Comparison of ENCODE assay signal across 16 cellular contexts in the genomic region with DNA sequence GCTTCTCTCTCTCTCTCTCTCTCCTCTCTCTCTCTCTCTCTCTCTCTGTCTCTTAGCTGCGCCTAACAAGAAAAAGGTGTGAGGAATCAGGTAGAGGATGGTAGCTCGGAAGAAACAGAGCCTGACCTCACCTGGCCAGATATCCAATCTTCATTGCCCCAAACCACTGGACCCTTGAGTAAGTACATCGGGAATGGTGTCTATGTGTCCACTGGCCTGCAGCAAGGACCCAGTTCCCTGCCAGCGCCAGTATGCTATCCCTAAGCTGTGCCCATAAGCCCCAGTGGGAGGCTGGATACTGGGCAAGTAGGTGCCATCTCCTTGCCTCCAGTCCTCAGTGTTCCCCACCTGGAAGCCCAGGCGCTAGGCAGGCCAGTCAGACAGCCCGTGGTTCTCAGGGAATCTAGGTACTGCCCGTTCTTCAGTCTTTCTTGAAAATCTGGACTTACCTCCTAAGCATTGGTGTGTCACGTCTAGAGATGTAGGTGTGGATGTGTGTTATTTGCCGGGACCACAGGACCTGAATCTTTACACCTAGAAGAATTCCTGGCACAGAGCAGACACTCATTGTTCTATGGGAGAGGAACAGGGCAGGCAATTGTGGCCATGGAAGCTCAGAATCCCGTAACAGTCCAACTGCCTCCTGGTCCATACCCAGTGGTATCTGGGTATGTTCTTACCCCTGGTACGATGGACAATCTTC. TPM values are rescaled to one million over a fixed set of nuclear protein-coding genes. Genes with fewer than 3 reads are reported as not detected.
"Had no signal": no experiment of that assay in that cellular context is flagged by ENCODE, and none has a peak within 500 bp of the region (broad histone marks: within the 10 kb centered on the region; RNA-seq: fewer than 3 reads in every experiment).

No MANE protein-coding gene starts in this region.

- H3K9me3 Mint-ChIP-seq: activated naive CD4-positive, alpha-beta T cell treated with anti-CD3 and anti-CD28 coated beads for 36 hours; activated T-cell treated with anti-CD3 and anti-CD28 coated beads, Interleukin-2, amount 50 U/mL, for 72 hours; stimulated activated naive CD8-positive, alpha-beta T cell treated with anti-CD3 and anti-CD28 coated beads, Interleukin-15, amount 100 ng/mL, for 72 hours had no signal

- H3K4me3 ChIP-seq: cardiac muscle cell, right lobe of liver, testis had no signal

- H3K27me3 ChIP-seq: testis had no signal

- H3K27ac Mint-ChIP-seq: activated naive CD4-positive, alpha-beta T cell treated with anti-CD3 and anti-CD28 coated beads for 36 hours; activated T-cell treated with anti-CD3 and anti-CD28 coated beads, Interleukin-2, amount 50 U/mL, for 72 hours; stimulated activated naive CD8-positive, alpha-beta T cell treated with anti-CD3 and anti-CD28 coated beads, Interleukin-15, amount 100 ng/mL, for 72 hours had no signal

- H3K27ac ChIP-seq: cardiac muscle cell, neutrophil, right lobe of liver, testis had no signal

- H3K4me3 Mint-ChIP-seq: activated naive CD4-positive, alpha-beta T cell treated with anti-CD3 and anti-CD28 coated beads for 36 hours had no signal

- DNase-seq: activated CD4-positive, alpha-beta T cell treated with anti-CD3 and anti-CD28 coated beads, Interleukin-2, amount 50 U/mL, for 48 hours; activated CD4-positive, CD25-positive, alpha-beta regulatory T cell treated with anti-CD3 and anti-CD28 coated beads, Interleukin-2, amount 50 U/mL, for 72 hours; activated naive CD4-positive, alpha-beta T cell treated with anti-CD3 and anti-CD28 coated beads for 36 hours; activated T-cell treated with anti-CD3 and anti-CD28 coated beads, Interleukin-2, amount 50 U/mL, for 72 hours; cortex of kidney; erythroblast; hippocampal formation; stimulated activated CD4-positive, alpha-beta T cell treated with anti-CD3 and anti-CD28 coated beads, Interleukin-4, amount 100 ng/mL, for 1 hour; stimulated activated CD8-positive, alpha-beta memory T cell treated with anti-CD3 and anti-CD28 coated beads, Interleukin-4, amount 100 ng/mL, for 48 hours; stimulated activated naive CD8-positive, alpha-beta T cell treated with anti-CD3 and anti-CD28 coated beads, Interleukin-15, amount 100 ng/mL, for 72 hours; testis had no signal

- H3K9me3 ChIP-seq: neutrophil, right lobe of liver, testis had no signal

- ATAC-seq: activated T-cell treated with anti-CD3 and anti-CD28 coated beads, Interleukin-2, amount 50 U/mL, for 72 hours had no signal

RNA-seq across cellular contexts. Expression of a gene that starts 7.3 kb away (rescaled TPM):
- total RNA-seq: activated naive CD4-positive, alpha-beta T cell treated with anti-CD3 and anti-CD28 coated beads for 36 hours; activated T-cell treated with anti-CD3 and anti-CD28 coated beads, Interleukin-2, amount 50 U/mL, for 72 hours; cardiac muscle cell; lower leg skin; right lobe of liver; urinary bladder had no signal
- polyA plus RNA-seq: cardiac muscle cell, urinary bladder had no signal

RNA-seq across cellular contexts. Expression of a gene that starts 12.0 kb away (rescaled TPM):
- total RNA-seq: activated naive CD4-positive, alpha-beta T cell treated with anti-CD3 and anti-CD28 coated beads for 36 hours; activated T-cell treated with anti-CD3 and anti-CD28 coated beads, Interleukin-2, amount 50 U/mL, for 72 hours; cardiac muscle cell; lower leg skin; right lobe of liver; urinary bladder had no signal
- polyA plus RNA-seq: cardiac muscle cell, urinary bladder had no signal
